21 cellular contexts compared by ENCODE assay signal in genomic region chr15:67770098-67770628, GRCh38. TPM values are rescaled to one million over a fixed set of nuclear protein-coding genes. Genes with fewer than 3 reads are reported as not detected.
"Had no signal": no experiment of that assay in that cellular context is flagged by ENCODE, and none has a peak within 500 bp of the region (broad histone marks: within the 10 kb centered on the region; RNA-seq: fewer than 3 reads in every experiment).

No MANE protein-coding gene starts in this region.

- H3K9me3 ChIP-seq: SJSA1, SK-N-SH had no signal

- H3K4me1 ChIP-seq: SJSA1 had no signal

- ATAC-seq: HepG2 had no signal

- DNase-seq: IMR-90, Karpas-422, KG1, MM.1S, NCI-H1092 treated with DMSO at 0.1 percent for 48 hours, NCI-H1436, NCI-H187, NCI-H2029, NCI-H2081 treated with DMSO at 0.1 percent for 48 hours, NCI-H226, NCI-H446, NCI-H510A, NCI-H524 treated with DMSO at 0.1 percent for 48 hours, NCI-H774, Right ventricle myocardium superior, RPMI8226, SIG-M5, SK-N-SH had no signal

- H3K27ac ChIP-seq: SJSA1 had no signal

- H3K4me3 ChIP-seq: SJSA1 had no signal

- H3K36me3 ChIP-seq: SJSA1 had no signal

RNA-seq across cellular contexts. Expression of gene SKOR1, which starts 55.1 kb away (rescaled TPM):
- total RNA-seq: HT1080, IMR-90, SJSA1 had no signal
